Comparison of ENCODE assay signal across 8 cellular contexts in genomic region chr10:6203331-6204062, GRCh38. TPM values are rescaled to one million over a fixed set of nuclear protein-coding genes. Genes with fewer than 3 reads are reported as not detected.
A peak's percentile ranks its signal among the peaks of the same experiment; 100 is the strongest.
DNase-seq lines count a peak whose midpoint lies in the region; ATAC-seq lines count a peak whose summit lies in the region.

No MANE protein-coding gene starts in this region.

- H3K27ac ChIP-seq in esophagus (ENCODE audit: low read depth in 2 of 2, low read length in 1 of 2) (peak overlapping the region; percentile 92 to 95), muscle layer of colon (ENCODE audit: low read depth, low read length) (peak overlapping the region; percentile 95), substantia nigra (ENCODE audit: low read depth, low read length, poor library complexity, severe bottlenecking) (peak overlapping the region; percentile 91)

- H3K27me3 ChIP-seq in esophagus (ENCODE audit: control insufficient read depth in 1 of 2, insufficient read depth in 2 of 2, low read length in 2 of 2) (no peaks in the 10 kb centered on the region), muscle layer of colon (ENCODE audit: control insufficient read depth in 1 of 2, insufficient read depth in 2 of 2, low read length in 2 of 2) (no peaks in the 10 kb centered on the region)

- H3K36me3 ChIP-seq in esophagus (ENCODE audit: control insufficient read depth in 2 of 2, insufficient read depth in 2 of 2, low read length in 1 of 2) (no peaks in the 10 kb centered on the region), muscle layer of colon (ENCODE audit: insufficient read depth, low read length) (no peaks in the 10 kb centered on the region)

- peak; percentile 51 for ATAC-seq in HG02852 (IDR thresholded peaks at IDR 0.05; ENCODE audit: unreplicated experiment)

- H3K9me3 ChIP-seq in esophagus (ENCODE audit: control insufficient read depth in 2 of 2, insufficient read depth in 1 of 2, low read depth in 1 of 2, low read length in 1 of 2) (no peaks in the 10 kb centered on the region), muscle layer of colon (ENCODE audit: low read length) (no peaks in the 10 kb centered on the region)

- H3K4me3 ChIP-seq in esophagus (ENCODE audit: low read depth in 1 of 2, low read length in 2 of 2) (peak overlapping the region; percentile 87 to 89), muscle layer of colon (ENCODE audit: low read depth in 1 of 2, low read length in 2 of 2) (peak overlapping the region; percentile 74 to 91)

- 0 to 1% methylated on average over 50 to 76 of the region's 76 CpGs for WGBS in esophagus, 2 donors

- no peak overlapping the region for H3K9ac ChIP-seq in muscle layer of colon (ENCODE audit: low read length)

- H3K4me1 ChIP-seq in esophagus (ENCODE audit: control insufficient read depth in 2 of 2, insufficient read depth in 2 of 2, low read length in 1 of 2) (peaks cover 7% of the 10 kb centered on the region in 2 donors), muscle layer of colon (ENCODE audit: insufficient read depth, low read length) (peaks cover 12% of the 10 kb centered on the region)

- DNase-seq in SIG-M5 treated with dmso at 0.1 percent for 504 hours (lab: John Stamatoyannopoulos, UW; ENCODE audit: unreplicated experiment) (peak; percentile 32), SIG-M5 (lab: John Stamatoyannopoulos, UW) (no peak), NCI-H460 (ENCODE audit: extremely low read depth, low read depth) (peak; percentile 29), activated T-cell treated with anti-CD3 and anti-CD28 coated beads for 48 hours (ENCODE audit: low read depth) (peak; percentile 66), substantia nigra (lab: John Stamatoyannopoulos, UW) (peak in 31 of 49 donors; percentile 38 to 81 (median 70))

RNA-seq across cellular contexts. Expression of gene PFKFB3, which starts 0.8 kb away (rescaled TPM):
- 15.0 and 15.1 TPM in 2 replicates for total RNA-seq in NCI-H460 (2014; rRNA removed; shearing (Covaris generic))
- polyA plus RNA-seq in NCI-H460 (2014; cell fraction: nucleus; rRNA removed): 14.3 and 16.5 TPM in 2 replicates
- 10 to 100 TPM; 26.2 to 42.7 TPM for polyA plus RNA-seq in esophagus
